9 cellular contexts compared by ENCODE assay signal in genomic region chr2:160405077-160405865, GRCh38.
DNase-seq lines count a peak whose midpoint lies in the region; ATAC-seq lines count a peak whose summit lies in the region.
"Had no signal": no experiment of that assay in that cellular context is flagged by ENCODE, and none has a peak within 500 bp of the region (broad histone marks: within the 10 kb centered on the region; RNA-seq: fewer than 3 reads in every experiment).

No MANE protein-coding gene starts in this region.

- DNase-seq in activated T-cell treated with anti-CD3 and anti-CD28 coated beads, Interleukin-2, amount 50 U/mL, for 24 hours = no peak
- no peak for DNase-seq in activated T-cell treated with anti-CD3 and anti-CD28 coated beads for 4 hours
- DNase-seq in activated naive CD4-positive, alpha-beta T cell treated with anti-CD3 and anti-CD28 coated beads, Interleukin-2, amount 50 U/mL, for 72 hours (ENCODE audit: low spot score in 2 of 2) = no peak
- DNase-seq in NCI-H187 (lab: John Stamatoyannopoulos, UW) = no peak
- DNase-seq in NCI-H1694 treated with DMSO at 0.1 percent for 48 hours (lab: John Stamatoyannopoulos, UW) = no peak
- DNase-seq: DMS 273 treated with DMSO at 0.1 percent for 48 hours had no signal

- H3K9me3 ChIP-seq in iPS-18c (ENCODE audit: control insufficient read depth, insufficient read depth, low read length) (no peaks in the 10 kb centered on the region), subcutaneous abdominal adipose tissue (ENCODE audit: control insufficient read depth in 5 of 5, low read length in 5 of 5) (no peaks in the 10 kb centered on the region)

- no peaks in the 10 kb centered on the region for H3K9me3 Mint-ChIP-seq in activated T-cell treated with anti-CD3 and anti-CD28 coated beads, Interleukin-2, amount 50 U/mL, for 24 hours
- no peaks in the 10 kb centered on the region for H3K9me3 Mint-ChIP-seq in activated naive CD4-positive, alpha-beta T cell treated with anti-CD3 and anti-CD28 coated beads, Interleukin-2, amount 50 U/mL, for 72 hours

- H3K27me3 Mint-ChIP-seq in activated T-cell treated with anti-CD3 and anti-CD28 coated beads, Interleukin-2, amount 50 U/mL, for 24 hours = no peaks in the 10 kb centered on the region

- H3K36me3 ChIP-seq in subcutaneous abdominal adipose tissue (ENCODE audit: control insufficient read depth in 5 of 5, insufficient read depth in 5 of 5, low read length in 5 of 5) = no peaks in the 10 kb centered on the region

- peak overlapping the region; percentile 88 for H3K4me3 Mint-ChIP-seq in activated T-cell treated with anti-CD3 and anti-CD28 coated beads, Interleukin-2, amount 50 U/mL, for 24 hours

- H3K4me1 ChIP-seq in subcutaneous abdominal adipose tissue (ENCODE audit: control insufficient read depth in 5 of 5, insufficient read depth in 5 of 5, low read length in 5 of 5) = peaks cover 4 to 56% (median 44%) of the 10 kb centered on the region in 5 donors

- H3K4me3 ChIP-seq in iPS-18c (ENCODE audit: insufficient read depth, low read depth, low read length) = peak overlapping the region; percentile 72; the same call in 1 of the 2 replicates
- H3K4me3 ChIP-seq in subcutaneous abdominal adipose tissue (ENCODE audit: low read depth in 1 of 5, low read length in 5 of 5) = peak overlapping the region; percentile 72 to 90 (median 81)

- peaks cover 82% of the 10 kb centered on the region for H3K4me1 Mint-ChIP-seq in activated T-cell treated with anti-CD3 and anti-CD28 coated beads, Interleukin-2, amount 50 U/mL, for 24 hours (ENCODE audit: low read depth)

- peak overlapping the region; percentile 95 for H3K27ac Mint-ChIP-seq in activated T-cell treated with anti-CD3 and anti-CD28 coated beads, Interleukin-2, amount 50 U/mL, for 24 hours
- peak overlapping the region; percentile 93 to 95 for H3K27ac Mint-ChIP-seq in activated naive CD4-positive, alpha-beta T cell treated with anti-CD3 and anti-CD28 coated beads, Interleukin-2, amount 50 U/mL, for 72 hours

- ATAC-seq in activated naive CD4-positive, alpha-beta T cell treated with anti-CD3 and anti-CD28 coated beads, Interleukin-2, amount 50 U/mL, for 72 hours = peak; percentile 1 to 55
- ATAC-seq in GM21723 (IDR thresholded peaks at IDR 0.05; ENCODE audit: unreplicated experiment) = no peak

- H3K27me3 ChIP-seq in subcutaneous abdominal adipose tissue (ENCODE audit: control insufficient read depth in 5 of 5, insufficient read depth in 4 of 5, low read length in 5 of 5) = no peaks in the 10 kb centered on the region

- H3K36me3 Mint-ChIP-seq in activated T-cell treated with anti-CD3 and anti-CD28 coated beads, Interleukin-2, amount 50 U/mL, for 24 hours (ENCODE audit: low read depth) = peaks cover 23% of the 10 kb centered on the region
- peaks cover 0 to 15% of the 10 kb centered on the region in 2 donors for H3K36me3 Mint-ChIP-seq in activated naive CD4-positive, alpha-beta T cell treated with anti-CD3 and anti-CD28 coated beads, Interleukin-2, amount 50 U/mL, for 72 hours

- H3K9ac ChIP-seq in subcutaneous abdominal adipose tissue (ENCODE audit: low read length in 5 of 5) = peak overlapping the region in 3 of 5 donors; percentile 23 to 80 (median 77)

- H3K27ac ChIP-seq in subcutaneous abdominal adipose tissue (ENCODE audit: low read depth, low read length) = peak overlapping the region; percentile 89
